ENCODE assay signal across 1 cellular context in the genomic region with DNA sequence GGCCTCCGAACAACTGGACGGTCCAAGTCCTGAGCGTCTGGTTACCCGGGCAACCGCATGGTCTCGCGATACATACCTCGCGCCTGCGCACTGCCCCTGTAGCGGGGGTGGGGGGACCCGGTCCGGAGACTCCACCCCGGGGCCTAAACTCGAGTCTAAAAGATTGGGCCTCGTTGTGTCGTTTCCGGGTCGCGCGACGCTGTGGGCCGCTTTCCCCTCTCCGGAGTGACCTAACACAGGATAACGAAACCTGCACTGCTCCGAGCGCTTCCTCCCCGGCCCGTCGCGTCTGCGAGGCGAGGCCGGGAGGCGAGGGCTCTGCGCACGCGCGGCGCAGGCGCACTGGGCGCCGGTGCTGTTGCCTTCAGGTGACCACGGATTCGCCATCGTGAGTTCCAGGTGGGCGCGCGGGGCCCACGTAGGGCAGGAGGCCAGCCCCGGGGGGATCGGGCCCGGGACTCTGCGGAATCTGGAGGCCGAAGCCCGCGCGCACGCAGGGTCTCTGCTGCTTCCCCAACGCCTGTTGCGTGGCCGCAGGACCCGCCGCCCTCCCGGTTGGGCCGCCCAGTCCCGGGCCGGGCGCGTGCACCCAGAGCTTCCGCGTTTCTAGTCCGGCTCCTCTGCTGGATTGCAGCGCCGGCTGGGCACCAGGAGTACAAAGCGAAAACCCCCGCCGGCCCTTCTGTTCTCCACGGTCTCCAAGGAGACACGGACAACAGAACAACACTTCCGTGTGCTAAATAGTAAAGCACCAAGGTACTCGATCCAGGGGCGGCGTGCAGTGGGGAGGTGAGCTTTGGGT.
TF ChIP-seq lines count a peak whose summit lies in the region.

TSS of gene RPP38 (plus strand) at position 345 of the 802 bp plus-strand sequence. CDS start 5,960 bp downstream, outside the sequence.

TF ChIP-seq in HepG2, 621 proteins besides CTCF, POLR2A, EP300 and RAD21 (continued from another document and continues in another):
- TF ChIP-seq ATF7-NPFF (CRISPR knock-in tag; IDR thresholded peaks at IDR 0.05; ENCODE audit: low read depth) (peak; percentile 73), NFE2L2 (IDR thresholded peaks at IDR 0.05; ENCODE audit: low read length) (no peak), CBX1 (IDR thresholded peaks at IDR 0.05; ENCODE audit: low read depth) (no peak), ZNF510 (CRISPR knock-in tag; IDR thresholded peaks at IDR 0.05; ENCODE audit: low read depth) (peak; percentile 71; the same call in 1 of the 2 replicates), ELF3 (CRISPR knock-in tag; IDR thresholded peaks at IDR 0.05) (peak; percentile 80), ZNF777 (CRISPR knock-in tag; IDR thresholded peaks at IDR 0.05) (peak; percentile 62; the same call in 1 of the 2 replicates), KDM4B (CRISPR knock-in tag; IDR thresholded peaks at IDR 0.05) (no peak), MED1 (CRISPR knock-in tag; IDR thresholded peaks at IDR 0.05) (peak; percentile 61), ZKSCAN1 (IDR thresholded peaks at IDR 0.05; ENCODE audit: low read length) (no peak), NPAS2 (CRISPR knock-in tag; IDR thresholded peaks at IDR 0.05; ENCODE audit: borderline replicate concordance) (no peak), ARNT2 (CRISPR knock-in tag; IDR thresholded peaks at IDR 0.05; ENCODE audit: low read depth) (peak; percentile 94), ZNF225 (CRISPR knock-in tag; IDR thresholded peaks at IDR 0.05) (no peak), ZSCAN9 (CRISPR knock-in tag; IDR thresholded peaks at IDR 0.05; ENCODE audit: borderline replicate concordance) (no peak), ZNF280D (CRISPR knock-in tag; IDR thresholded peaks at IDR 0.05) (no peak), E2F1 (CRISPR knock-in tag; IDR thresholded peaks at IDR 0.05) (no peak; the same call in 1 of the 2 replicates), HOXA7 (CRISPR knock-in tag; IDR thresholded peaks at IDR 0.05) (no peak), TSC22D2 (CRISPR knock-in tag; IDR thresholded peaks at IDR 0.05; ENCODE audit: borderline replicate concordance) (no peak), ZNF761 (CRISPR knock-in tag; conservative IDR thresholded peaks at IDR 0.05) (peak; percentile 27; the same call in 1 of the 2 replicates), HNRNPUL1 (IDR thresholded peaks at IDR 0.05; ENCODE audit: low read depth, low read length) (no peak), ZIK1 (CRISPR knock-in tag; IDR thresholded peaks at IDR 0.05; ENCODE audit: borderline replicate concordance, low read depth) (peak; percentile 84; the same call in 1 of the 2 replicates), ZNF646 (CRISPR knock-in tag; IDR thresholded peaks at IDR 0.05) (no peak), MEIS2 (CRISPR knock-in tag; IDR thresholded peaks at IDR 0.05) (peak; percentile 37; the same call in 1 of the 2 replicates), HES4 (CRISPR knock-in tag; IDR thresholded peaks at IDR 0.05; ENCODE audit: borderline replicate concordance) (peak; percentile 62), ZNF678 (CRISPR knock-in tag; IDR thresholded peaks at IDR 0.05) (0 out of 2 replicates have a peak, but pooled peaks have one; percentile 34), ZNF260 (CRISPR knock-in tag; IDR thresholded peaks at IDR 0.05; ENCODE audit: borderline replicate concordance, low read depth) (no peak), NRL (CRISPR knock-in tag; IDR thresholded peaks at IDR 0.05; ENCODE audit: borderline replicate concordance) (peak; percentile 94), SATB2 (CRISPR knock-in tag; IDR thresholded peaks at IDR 0.05) (peak; percentile 75), FOXA3 (CRISPR knock-in tag; IDR thresholded peaks at IDR 0.05) (0 out of 2 replicates have a peak, but pooled peaks have one; percentile 5), NCOA2 (CRISPR knock-in tag; IDR thresholded peaks at IDR 0.05) (no peak), ZNF800 (CRISPR knock-in tag; IDR thresholded peaks at IDR 0.05) (peak; percentile 91), ZNF274 (CRISPR knock-in tag; IDR thresholded peaks at IDR 0.05) (peak; percentile 96), CEBPB (IDR thresholded peaks at IDR 0.05; ENCODE audit: borderline replicate concordance, low read depth, low read length) (no peak), E2F5 (CRISPR knock-in tag; conservative IDR thresholded peaks at IDR 0.05) (no peak; the same call in 1 of the 2 replicates), AKAP8 (CRISPR knock-in tag; IDR thresholded peaks at IDR 0.05) (no peak), ZNF878 (CRISPR knock-in tag; IDR thresholded peaks at IDR 0.05) (no peak), KLF12 (CRISPR knock-in tag; IDR thresholded peaks at IDR 0.05; ENCODE audit: borderline replicate concordance) (peak; percentile 81)
- TF ChIP-seq, protein P1, sequence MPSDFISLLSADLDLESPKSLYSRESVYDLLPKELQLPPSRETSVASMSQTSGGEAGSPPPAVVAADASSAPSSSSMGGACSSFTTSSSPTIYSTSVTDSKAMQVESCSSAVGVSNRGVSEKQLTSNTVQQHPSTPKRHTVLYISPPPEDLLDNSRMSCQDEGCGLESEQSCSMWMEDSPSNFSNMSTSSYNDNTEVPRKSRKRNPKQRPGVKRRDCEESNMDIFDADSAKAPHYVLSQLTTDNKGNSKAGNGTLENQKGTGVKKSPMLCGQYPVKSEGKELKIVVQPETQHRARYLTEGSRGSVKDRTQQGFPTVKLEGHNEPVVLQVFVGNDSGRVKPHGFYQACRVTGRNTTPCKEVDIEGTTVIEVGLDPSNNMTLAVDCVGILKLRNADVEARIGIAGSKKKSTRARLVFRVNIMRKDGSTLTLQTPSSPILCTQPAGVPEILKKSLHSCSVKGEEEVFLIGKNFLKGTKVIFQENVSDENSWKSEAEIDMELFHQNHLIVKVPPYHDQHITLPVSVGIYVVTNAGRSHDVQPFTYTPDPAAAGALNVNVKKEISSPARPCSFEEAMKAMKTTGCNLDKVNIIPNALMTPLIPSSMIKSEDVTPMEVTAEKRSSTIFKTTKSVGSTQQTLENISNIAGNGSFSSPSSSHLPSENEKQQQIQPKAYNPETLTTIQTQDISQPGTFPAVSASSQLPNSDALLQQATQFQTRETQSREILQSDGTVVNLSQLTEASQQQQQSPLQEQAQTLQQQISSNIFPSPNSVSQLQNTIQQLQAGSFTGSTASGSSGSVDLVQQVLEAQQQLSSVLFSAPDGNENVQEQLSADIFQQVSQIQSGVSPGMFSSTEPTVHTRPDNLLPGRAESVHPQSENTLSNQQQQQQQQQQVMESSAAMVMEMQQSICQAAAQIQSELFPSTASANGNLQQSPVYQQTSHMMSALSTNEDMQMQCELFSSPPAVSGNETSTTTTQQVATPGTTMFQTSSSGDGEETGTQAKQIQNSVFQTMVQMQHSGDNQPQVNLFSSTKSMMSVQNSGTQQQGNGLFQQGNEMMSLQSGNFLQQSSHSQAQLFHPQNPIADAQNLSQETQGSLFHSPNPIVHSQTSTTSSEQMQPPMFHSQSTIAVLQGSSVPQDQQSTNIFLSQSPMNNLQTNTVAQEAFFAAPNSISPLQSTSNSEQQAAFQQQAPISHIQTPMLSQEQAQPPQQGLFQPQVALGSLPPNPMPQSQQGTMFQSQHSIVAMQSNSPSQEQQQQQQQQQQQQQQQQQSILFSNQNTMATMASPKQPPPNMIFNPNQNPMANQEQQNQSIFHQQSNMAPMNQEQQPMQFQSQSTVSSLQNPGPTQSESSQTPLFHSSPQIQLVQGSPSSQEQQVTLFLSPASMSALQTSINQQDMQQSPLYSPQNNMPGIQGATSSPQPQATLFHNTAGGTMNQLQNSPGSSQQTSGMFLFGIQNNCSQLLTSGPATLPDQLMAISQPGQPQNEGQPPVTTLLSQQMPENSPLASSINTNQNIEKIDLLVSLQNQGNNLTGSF (CRISPR knock-in tag; IDR thresholded peaks at IDR 0.05), result peak; percentile 90
- TF ChIP-seq, protein P2, sequence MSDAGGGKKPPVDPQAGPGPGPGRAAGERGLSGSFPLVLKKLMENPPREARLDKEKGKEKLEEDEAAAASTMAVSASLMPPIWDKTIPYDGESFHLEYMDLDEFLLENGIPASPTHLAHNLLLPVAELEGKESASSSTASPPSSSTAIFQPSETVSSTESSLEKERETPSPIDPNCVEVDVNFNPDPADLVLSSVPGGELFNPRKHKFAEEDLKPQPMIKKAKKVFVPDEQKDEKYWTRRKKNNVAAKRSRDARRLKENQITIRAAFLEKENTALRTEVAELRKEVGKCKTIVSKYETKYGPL (CRISPR knock-in tag; IDR thresholded peaks at IDR 0.05), result peak; percentile 45; the same call in 1 of the 2 replicates
